11 cellular contexts compared by ENCODE assay signal in the genomic region with DNA sequence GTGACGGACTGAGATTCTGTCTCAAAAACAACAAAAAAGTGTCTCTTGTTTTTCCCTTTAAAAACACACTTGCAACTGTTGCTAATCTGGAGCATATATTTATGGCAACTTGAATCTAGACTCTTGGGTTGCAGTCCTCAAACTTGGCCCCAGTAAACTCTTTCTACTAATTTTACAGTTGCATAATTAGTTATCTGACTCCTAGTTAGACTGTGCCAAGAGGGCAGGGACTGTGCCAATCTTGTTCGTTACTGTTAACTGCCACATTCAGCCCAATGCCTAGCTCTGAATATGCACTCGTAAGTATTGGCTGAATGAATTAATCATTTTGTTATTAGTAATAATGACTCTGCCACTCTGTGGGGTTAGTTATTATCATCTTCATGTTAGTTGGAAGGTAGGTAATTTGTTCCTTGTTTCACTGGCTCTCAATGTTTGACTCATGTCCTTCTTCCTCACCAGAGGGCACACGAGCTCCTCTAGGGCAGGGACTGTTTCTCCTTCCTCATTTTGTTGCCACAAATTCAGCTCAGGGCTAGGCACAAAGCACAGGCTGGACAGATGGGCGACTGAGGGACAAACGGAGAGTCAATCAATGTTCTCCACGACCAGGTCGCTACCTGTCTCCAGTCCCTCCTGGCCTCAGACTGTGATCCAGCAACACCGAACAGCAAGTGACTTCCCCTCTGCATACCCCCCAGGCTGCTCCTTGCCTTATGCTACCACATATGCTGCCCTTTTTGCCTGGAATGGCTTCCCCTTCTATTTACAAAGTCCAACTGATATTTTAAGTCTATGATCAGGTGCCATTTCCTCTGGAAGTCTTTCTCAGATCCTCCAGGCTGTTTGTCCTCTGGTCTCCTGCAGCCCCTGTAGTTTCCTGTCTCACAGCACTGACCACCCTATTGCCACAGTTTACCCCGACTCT. TPM values are rescaled to one million over a fixed set of nuclear protein-coding genes. Genes with fewer than 3 reads are reported as not detected.
DNase-seq lines count a peak whose midpoint lies in the region; ATAC-seq and TF ChIP-seq lines count a peak whose summit lies in the region.
"Had no signal": no experiment of that assay in that cellular context is flagged by ENCODE, and none has a peak within 500 bp of the region (broad histone marks: within the 10 kb centered on the region; RNA-seq: fewer than 3 reads in every experiment).

No MANE protein-coding gene starts in this region.

- no peaks in the 10 kb centered on the region for H3K27me3 Mint-ChIP-seq in CD4-positive, alpha-beta T cell
- H3K27me3 Mint-ChIP-seq: activated naive CD8-positive, alpha-beta T cell treated with anti-CD3 and anti-CD28 coated beads, Interleukin-2, amount 10 ng/mL, durations not matched to agents 7 days and 5 days had no signal

- H3K9me3 ChIP-seq in heart left ventricle (no peaks in the 10 kb centered on the region), upper lobe of right lung (no peaks in the 10 kb centered on the region)
- no peaks in the 10 kb centered on the region for H3K9me3 ChIP-seq in CD4-positive, alpha-beta T cell (ENCODE audit: control insufficient read depth, low read length)
- H3K9me3 ChIP-seq: mucosa of descending colon had no signal

- peak in 3 of 4 donors; percentile 50 to 72 (median 62) for ATAC-seq in heart left ventricle
- peak; percentile 58 for ATAC-seq in upper lobe of right lung
- ATAC-seq in CD4-positive, alpha-beta T cell (ENCODE audit: poor library complexity): no peak
- no peak for ATAC-seq in GM19395 (IDR thresholded peaks at IDR 0.05; ENCODE audit: unreplicated experiment)
- no peak for ATAC-seq in left colon
- ATAC-seq: mucosa of descending colon had no signal

- CTCF ChIA-PET in CD4-positive, alpha-beta T cell (lab: Charles Lee): interaction anchor here (0.6 kb wide), 1 partner anchor 9 kb away, joined by 3 read pairs; the partner anchor contains the start of gene CLPB

- peaks cover 0 to 17% (median 0%) of the 10 kb centered on the region in 12 donors for H3K4me1 ChIP-seq in heart left ventricle
- H3K4me1 ChIP-seq in upper lobe of right lung: no peaks in the 10 kb centered on the region

- no peak overlapping the region for H3K4me3 Mint-ChIP-seq in CD4-positive, alpha-beta T cell
- H3K4me3 Mint-ChIP-seq: activated naive CD8-positive, alpha-beta T cell treated with anti-CD3 and anti-CD28 coated beads, Interleukin-2, amount 10 ng/mL, durations not matched to agents 7 days and 5 days had no signal

- no peaks in the 10 kb centered on the region for H3K27me3 ChIP-seq in heart left ventricle
- H3K27me3 ChIP-seq in upper lobe of right lung: no peaks in the 10 kb centered on the region
- no peaks in the 10 kb centered on the region for H3K27me3 ChIP-seq in CD4-positive, alpha-beta T cell (ENCODE audit: control insufficient read depth, insufficient read depth, low read length)

- DNase-seq in heart left ventricle: no peak
- DNase-seq in cardiac septum (ENCODE audit: low spot score): no peak
- DNase-seq in NCI-H69 (lab: John Stamatoyannopoulos, UW): peak; percentile 48
- DNase-seq in epithelial cell of esophagus (ENCODE audit: low read depth): peak; percentile 15
- no peak for DNase-seq in upper lobe of right lung
- no peak for DNase-seq in CD4-positive, alpha-beta T cell
- no peak for DNase-seq in left colon
- DNase-seq: activated naive CD8-positive, alpha-beta T cell treated with anti-CD3 and anti-CD28 coated beads, Interleukin-2, amount 10 ng/mL, durations not matched to agents 7 days and 5 days; mucosa of descending colon; OCI-M1 had no signal

- H3K36me3 Mint-ChIP-seq in CD4-positive, alpha-beta T cell (ENCODE audit: low read depth): peaks cover 39% of the 10 kb centered on the region

- 72 to 75% (median 73%) methylated on average over 10 of the region's 10 CpGs for WGBS in heart left ventricle, 4 donors

- POLR2A ChIA-PET in CD4-positive, alpha-beta T cell (lab: Charles Lee): no interaction called here

- intact Hi-C loops in heart left ventricle (cut with DNase I) (loop anchor here in 2 of 10 donors (5.0 to 10.0 kb wide), 3 partner anchors 128 to 448 kb away; partner anchors contain the start of gene ANAPC15 (in 1 of the 2)), cardiac septum (cut with DNase I) (loop anchor here (5.0 kb wide), 1 partner anchor 448 kb away; no protein-coding TSS in a partner anchor), upper lobe of right lung (cut with DNase I) (no loop called here), left colon (cut with DNase I, micrococcal nuclease) (no loop called here)
- intact Hi-C loops in CD4-positive, alpha-beta T cell (cut with DNase I, micrococcal nuclease): no loop called here

- no peaks in the 10 kb centered on the region for H3K9me3 Mint-ChIP-seq in CD4-positive, alpha-beta T cell
- H3K9me3 Mint-ChIP-seq: activated naive CD8-positive, alpha-beta T cell treated with anti-CD3 and anti-CD28 coated beads, Interleukin-2, amount 10 ng/mL, durations not matched to agents 7 days and 5 days had no signal

- TF ChIP-seq CTCF in heart left ventricle (IDR thresholded peaks at IDR 0.05) (no peak), epithelial cell of esophagus (IDR thresholded peaks at IDR 0.05; ENCODE audit: insufficient read depth, low read depth, low read length, missing control alignments) (peak; percentile 19), upper lobe of right lung (IDR thresholded peaks at IDR 0.05) (no peak)
- TF ChIP-seq CTCF in CD4-positive, alpha-beta T cell (IDR thresholded peaks at IDR 0.05): no peak

- H3K36me3 ChIP-seq in heart left ventricle (peaks cover 0 to 39% (median 29%) of the 10 kb centered on the region in 9 donors), upper lobe of right lung (peaks cover 30% of the 10 kb centered on the region)

- no peak overlapping the region for H3K27ac ChIP-seq in heart left ventricle
- H3K27ac ChIP-seq in upper lobe of right lung: no peak overlapping the region
- no peak overlapping the region for H3K27ac ChIP-seq in CD4-positive, alpha-beta T cell (ENCODE audit: low read depth, low read length)

- no peak overlapping the region for H3K27ac Mint-ChIP-seq in CD4-positive, alpha-beta T cell
- H3K27ac Mint-ChIP-seq: activated naive CD8-positive, alpha-beta T cell treated with anti-CD3 and anti-CD28 coated beads, Interleukin-2, amount 10 ng/mL, durations not matched to agents 7 days and 5 days had no signal

- H3K4me3 ChIP-seq in heart left ventricle: no peak overlapping the region
- H3K4me3 ChIP-seq in epithelial cell of esophagus (ENCODE audit: low read length): no peak overlapping the region
- no peak overlapping the region for H3K4me3 ChIP-seq in upper lobe of right lung
- H3K4me3 ChIP-seq: mucosa of descending colon had no signal

- H3K4me1 Mint-ChIP-seq in CD4-positive, alpha-beta T cell (ENCODE audit: low read depth): peaks cover 31% of the 10 kb centered on the region

- no peak for TF ChIP-seq POLR2A in heart left ventricle (IDR thresholded peaks at IDR 0.05)

RNA-seq across cellular contexts. Expression of gene CLPB, which starts 9.0 kb away (rescaled TPM):
- total RNA-seq in heart left ventricle (10 to 100 TPM; 16.7 to 28.4 (median 19.4) TPM), cardiac septum (16.7 TPM), upper lobe of right lung (25.7 TPM), left colon (10 to 100 TPM; 11.2 to 13.8 TPM)
- 10 to 100 TPM; 12.4 to 15.7 TPM for polyA plus RNA-seq in heart left ventricle
- total RNA-seq in CD4-positive, alpha-beta T cell: 1 to 10 TPM; 8.7 TPM

Comparison
In these comparisons a context has a peak if more than half of its experiments do, and no peak if none do; other contexts are left out.
1. ATAC-seq: peak in heart left ventricle (3 of 4) and upper lobe of right lung (single experiment); none in CD4-positive, alpha-beta T cell (single experiment), GM19395 (single experiment) and left colon (single experiment).
2. DNase-seq: peak in NCI-H69 (single experiment) and epithelial cell of esophagus (single experiment); none in heart left ventricle (0 of 5), cardiac septum (single experiment), upper lobe of right lung (single experiment), CD4-positive, alpha-beta T cell (0 of 10) and left colon (0 of 2).